28 cellular contexts compared by ENCODE assay signal in the genomic region with DNA sequence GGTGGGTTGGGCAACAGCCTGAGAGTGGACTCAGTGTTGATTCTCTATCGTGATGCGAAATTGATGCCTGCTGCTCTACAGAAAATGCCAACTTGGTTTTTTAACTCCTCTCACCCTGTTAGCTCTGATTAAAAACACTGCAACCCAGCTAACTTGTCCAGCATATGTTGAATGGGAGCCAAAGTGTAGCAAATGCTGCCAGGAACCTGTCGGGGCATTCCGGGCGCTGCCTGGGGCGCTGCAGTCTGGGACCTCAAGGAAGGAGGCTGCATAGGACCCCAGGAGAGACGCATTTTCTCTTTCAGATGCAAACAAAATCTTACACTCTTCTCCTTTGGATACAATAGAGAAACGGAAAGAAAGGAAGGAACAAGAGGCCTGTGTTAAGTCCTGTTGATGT. TPM values are rescaled to one million over a fixed set of nuclear protein-coding genes. Genes with fewer than 3 reads are reported as not detected.
"Had no signal": no experiment of that assay in that cellular context is flagged by ENCODE, and none has a peak within 500 bp of the region (broad histone marks: within the 10 kb centered on the region; RNA-seq: fewer than 3 reads in every experiment).

No MANE protein-coding gene starts in this region.

- DNase-seq: colonic mucosa; dermis blood vessel endothelial cell; foreskin melanocyte; left colon; mammary epithelial cell; naive thymus-derived CD4-positive, alpha-beta T cell; nephron progenitor cell; spleen; stimulated activated CD4-positive, alpha-beta T cell treated with anti-CD3 and anti-CD28 coated beads, Interleukin-15, amount 100 ng/mL, for 24 hours; stimulated activated CD4-positive, alpha-beta T cell treated with anti-CD3 and anti-CD28 coated beads, Interleukin-1b, Interleukin-23, amount 100 ng/mL, for 48 hours; stimulated activated CD4-positive, alpha-beta T cell treated with anti-CD3 and anti-CD28 coated beads, Interleukin-4, amount 100 ng/mL, for 24 hours; stimulated activated naive CD8-positive, alpha-beta T cell treated with anti-CD3 and anti-CD28 coated beads, Interleukin-15, Interleukin-2, amounts not matched to agents 100 U/mL and 50 U/mL, for 24 hours had no signal

- H2AFZ ChIP-seq: hepatocyte had no signal

- H3K27ac ChIP-seq: colonic mucosa, hepatocyte, neutrophil, spleen, tibial nerve, upper lobe of right lung, vagina had no signal

- H3K4me1 ChIP-seq: colonic mucosa had no signal

- H3K4me3 ChIP-seq: colonic mucosa, hepatocyte, spleen, tibial nerve, upper lobe of right lung, vagina had no signal

- H3K27ac Mint-ChIP-seq: endodermal cell, nephron progenitor cell had no signal

- H3K9me3 Mint-ChIP-seq: endodermal cell; naive thymus-derived CD4-positive, alpha-beta T cell; nephron progenitor cell had no signal

- H3K4me3 Mint-ChIP-seq: endodermal cell; naive thymus-derived CD4-positive, alpha-beta T cell; nephron progenitor cell had no signal

- ATAC-seq: left colon; naive thymus-derived CD4-positive, alpha-beta T cell; stimulated activated naive CD8-positive, alpha-beta T cell treated with anti-CD3 and anti-CD28 coated beads, Interleukin-15, Interleukin-2, amounts not matched to agents 100 U/mL and 50 U/mL, for 24 hours; upper lobe of right lung had no signal

- H3K79me2 ChIP-seq: hepatocyte had no signal

- H3K9me3 ChIP-seq: colonic mucosa, neutrophil, spleen, tibial nerve, upper lobe of right lung, vagina had no signal

- H3K4me2 ChIP-seq: hepatocyte had no signal

RNA-seq across cellular contexts. Expression of gene B3GNT4, which starts 3.9 kb away (rescaled TPM):
- total RNA-seq: liver, mesenteric fat pad, osteoblast, sciatic nerve, skeletal muscle tissue, spleen had no signal

RNA-seq across cellular contexts. Expression of gene LRRC43, which starts 24.5 kb away (rescaled TPM):
- total RNA-seq: skeletal muscle tissue, upper lobe of right lung, vagina had no signal
- polyA plus RNA-seq: mammary epithelial cell; naive thymus-derived CD4-positive, alpha-beta T cell had no signal

RNA-seq across cellular contexts. Expression of gene IL31, which starts 33.4 kb away (rescaled TPM):
- total RNA-seq: colonic mucosa; dermis blood vessel endothelial cell; endodermal cell; hepatocyte; kidney epithelial cell; left colon; liver; mammary epithelial cell; mesenteric fat pad; mononuclear cell; naive thymus-derived CD4-positive, alpha-beta T cell; osteoblast; pulmonary artery endothelial cell; sciatic nerve; skeletal muscle tissue; spleen; temporal lobe; tibial nerve; upper lobe of right lung; vagina had no signal
- polyA plus RNA-seq: esophagus; hepatocyte; liver; mammary epithelial cell; naive thymus-derived CD4-positive, alpha-beta T cell; spleen had no signal
